ENCODE assay signal across 21 cellular contexts in genomic region chr18:73962251-73962650, GRCh38.
A peak's percentile ranks its signal among the peaks of the same experiment; 100 is the strongest.
DNase-seq lines count a peak whose midpoint lies in the region; ATAC-seq, FAIRE-seq and TF ChIP-seq lines count a peak whose summit lies in the region.
"Had no signal": no experiment of that assay in that cellular context is flagged by ENCODE, and none has a peak within 500 bp of the region (broad histone marks: within the 10 kb centered on the region; RNA-seq: fewer than 3 reads in every experiment).

No MANE protein-coding gene starts in this region.

- no peaks in the 10 kb centered on the region for H3K36me3 ChIP-seq in GM12878 (ENCODE audit: control insufficient read depth in 2 of 2, insufficient read depth in 2 of 2, low read length in 1 of 2)
- H3K36me3 ChIP-seq: breast epithelium, gastroesophageal sphincter, vagina had no signal

- no peak overlapping the region for H3K4me3 Mint-ChIP-seq in stimulated activated naive CD8-positive, alpha-beta T cell treated with anti-CD3 and anti-CD28 coated beads, Interleukin-15, amount 100 ng/mL, for 72 hours
- no peak overlapping the region for H3K4me3 Mint-ChIP-seq in stimulated activated naive B cell treated with anti-CD40 and anti-IgM and Interleukin-4, amounts not matched to agents 10 μg/mL and 1 μg/mL and 100 μg/mL, for 72 hours
- H3K4me3 Mint-ChIP-seq: activated naive CD4-positive, alpha-beta T cell treated with anti-CD3 and anti-CD28 coated beads for 36 hours had no signal

- intact Hi-C loops in GM12878 (cut with micrococcal nuclease; ENCODE audit: unreplicated experiment), result no loop called here

- H3K27ac Mint-ChIP-seq in stimulated activated naive CD8-positive, alpha-beta T cell treated with anti-CD3 and anti-CD28 coated beads, Interleukin-15, amount 100 ng/mL, for 72 hours, result no peak overlapping the region
- no peak overlapping the region for H3K27ac Mint-ChIP-seq in stimulated activated naive B cell treated with anti-CD40 and anti-IgM and Interleukin-4, amounts not matched to agents 10 μg/mL and 1 μg/mL and 100 μg/mL, for 72 hours
- H3K27ac Mint-ChIP-seq: activated naive CD4-positive, alpha-beta T cell treated with anti-CD3 and anti-CD28 coated beads for 36 hours had no signal

- peak; percentile 23 for FAIRE-seq in GM12878 (lab: Jason Lieb, UNC)
- no peak for FAIRE-seq in HTR-8/SVneo (lab: Jason Lieb, UNC)
- FAIRE-seq: A204.1 had no signal

- SMC1A ChIA-PET in GM12878 (lab: Charles Lee; ENCODE audit: uncharacterized antibody, unreplicated experiment), result no interaction called here

- in situ Hi-C loops in GM12878 (cut with MboI), result no loop called here

- DNase-seq in stimulated activated naive CD8-positive, alpha-beta T cell treated with anti-CD3 and anti-CD28 coated beads, Interleukin-15, Interleukin-2, amounts not matched to agents 100 U/mL and 50 U/mL, for 24 hours, result no peak
- no peak for DNase-seq in stimulated activated naive CD8-positive, alpha-beta T cell treated with anti-CD3 and anti-CD28 coated beads, Interleukin-15, amount 100 ng/mL, for 72 hours
- DNase-seq in GM12878 (ENCODE audit: low read depth, low spot score) (no peak), HTR-8/SVneo (ENCODE audit: insufficient read length, low spot score) (no peak)
- DNase-seq in stimulated activated naive B cell treated with anti-CD40 and anti-IgM and Interleukin-4, amounts not matched to agents 10 μg/mL and 1 μg/mL and 100 μg/mL, for 72 hours, result peak; percentile 47
- DNase-seq: activated CD8-positive, alpha-beta memory T cell treated with anti-CD3 and anti-CD28 coated beads, Interleukin-2, amount 50 U/mL, for 4 hours; activated naive CD4-positive, alpha-beta T cell treated with anti-CD3 and anti-CD28 coated beads for 36 hours; mammary epithelial cell; NCI-H526; PC-9; right cardiac atrium; stimulated activated CD4-positive, alpha-beta T cell treated with anti-CD3 and anti-CD28 coated beads, Interleukin-4, amount 100 ng/mL, for 4 hours; SW 1271 had no signal

- POLR2A ChIA-PET in GM12878 (lab: Charles Lee), result no interaction called here

- no peak overlapping the region for H3K27ac ChIP-seq in GM12878 (ENCODE audit: control insufficient read depth, insufficient read depth)
- H3K27ac ChIP-seq: breast epithelium, gastroesophageal sphincter, KMS-11, PC-9, vagina had no signal

- peaks cover 19% of the 10 kb centered on the region for H3K27me3 Mint-ChIP-seq in stimulated activated naive CD8-positive, alpha-beta T cell treated with anti-CD3 and anti-CD28 coated beads, Interleukin-15, amount 100 ng/mL, for 72 hours
- H3K27me3 Mint-ChIP-seq in stimulated activated naive B cell treated with anti-CD40 and anti-IgM and Interleukin-4, amounts not matched to agents 10 μg/mL and 1 μg/mL and 100 μg/mL, for 72 hours, result no peaks in the 10 kb centered on the region

- 27% methylated on average over 3 of the region's 3 CpGs for WGBS in GM12878 (ENCODE audit: insufficient coverage, insufficient replicate concordance, low lambda C conversion rate, missing lambda C conversion rate)

- no peak overlapping the region for H3K4me3 ChIP-seq in GM12878
- H3K4me3 ChIP-seq: breast epithelium, gastroesophageal sphincter, PC-9, vagina had no signal

- H3K27me3 ChIP-seq in GM12878 (replicated peaks in 1 of 2; ENCODE audit: control insufficient read depth in 2 of 2, insufficient read depth in 2 of 2, low read length in 1 of 2), result no peaks in the 10 kb centered on the region
- H3K27me3 ChIP-seq: vagina had no signal

- no TSS peak for BruUV-seq in GM12878 (replicated peaks; lab: Mats Ljungman, UMichigan)

- TF ChIP-seq EP300 in GM12878 (IDR thresholded peaks at IDR 0.05; ENCODE audit: borderline replicate concordance in 1 of 2, control insufficient read depth in 1 of 2, low read depth in 2 of 2, low read length in 2 of 2), result no peak

- no peaks in the 10 kb centered on the region for H3K9me3 ChIP-seq in GM12878 (replicated peaks; ENCODE audit: control insufficient read depth, insufficient read depth, low read length)
- H3K9me3 ChIP-seq: breast epithelium, gastroesophageal sphincter, vagina had no signal

- RAD21 ChIA-PET in GM12878 (lab: Charles Lee; ENCODE audit: unreplicated experiment), result no interaction called here

- TF ChIP-seq CTCF in GM12878 (IDR thresholded peaks at IDR 0.05 in 2 of 3, conservative IDR thresholded peaks at IDR 0.05 in 1 of 3; ENCODE audit: control insufficient read depth in 2 of 3, extremely low read depth in 1 of 3, insufficient read depth in 1 of 3, low read depth in 3 of 3, low read length in 3 of 3), result no peak

- H2AFZ ChIP-seq in GM12878 (ENCODE audit: control insufficient read depth, low read depth, low read length), result no peak overlapping the region
- H2AFZ ChIP-seq: PC-9 had no signal

- no peaks in the 10 kb centered on the region for H3K4me1 Mint-ChIP-seq in stimulated activated naive CD8-positive, alpha-beta T cell treated with anti-CD3 and anti-CD28 coated beads, Interleukin-15, amount 100 ng/mL, for 72 hours
- H3K4me1 Mint-ChIP-seq in stimulated activated naive B cell treated with anti-CD40 and anti-IgM and Interleukin-4, amounts not matched to agents 10 μg/mL and 1 μg/mL and 100 μg/mL, for 72 hours, result peaks cover 16 to 40% of the 10 kb centered on the region in 2 donors

- no peaks in the 10 kb centered on the region for H3K4me1 ChIP-seq in GM12878 (ENCODE audit: control insufficient read depth, insufficient read depth, low read length)
- H3K4me1 ChIP-seq: breast epithelium, gastroesophageal sphincter, vagina had no signal

- H4K20me1 ChIP-seq in GM12878 (ENCODE audit: control insufficient read depth, insufficient read depth), result no peaks in the 10 kb centered on the region

- no peak for TF ChIP-seq POLR2A in GM12878 (IDR thresholded peaks at IDR 0.05; ENCODE audit: low read depth, low read length)

- CTCF ChIA-PET in GM12878 (lab: Yijun Ruan, JAX), result interaction anchor here (1.1 kb wide), 1 partner anchor 378 kb away, joined by 3 read pairs; no protein-coding TSS in a partner anchor

- peaks cover 5 to 7% of the 10 kb centered on the region in 2 donors for H3K9me3 Mint-ChIP-seq in stimulated activated naive CD8-positive, alpha-beta T cell treated with anti-CD3 and anti-CD28 coated beads, Interleukin-15, amount 100 ng/mL, for 72 hours
- H3K9me3 Mint-ChIP-seq in stimulated activated naive B cell treated with anti-CD40 and anti-IgM and Interleukin-4, amounts not matched to agents 10 μg/mL and 1 μg/mL and 100 μg/mL, for 72 hours, result peaks cover 6 to 10% of the 10 kb centered on the region in 2 donors
- H3K9me3 Mint-ChIP-seq: activated naive CD4-positive, alpha-beta T cell treated with anti-CD3 and anti-CD28 coated beads for 36 hours had no signal

- H3K79me2 ChIP-seq in GM12878 (ENCODE audit: control insufficient read depth, insufficient read depth, low read length), result no peaks in the 10 kb centered on the region

- no peak overlapping the region for H3K4me2 ChIP-seq in GM12878 (ENCODE audit: control insufficient read depth, insufficient read depth)
- H3K4me2 ChIP-seq: KMS-11, PC-9 had no signal

- peaks cover 8 to 13% of the 10 kb centered on the region in 2 donors for H3K36me3 Mint-ChIP-seq in stimulated activated naive B cell treated with anti-CD40 and anti-IgM and Interleukin-4, amounts not matched to agents 10 μg/mL and 1 μg/mL and 100 μg/mL, for 72 hours

- no peak for TF ChIP-seq RAD21 in GM12878 (IDR thresholded peaks at IDR 0.05; ENCODE audit: insufficient read depth, low read depth, low read length)

- peak; percentile 36 for ATAC-seq in stimulated activated naive CD8-positive, alpha-beta T cell treated with anti-CD3 and anti-CD28 coated beads, Interleukin-15, Interleukin-2, amounts not matched to agents 100 U/mL and 50 U/mL, for 24 hours
- ATAC-seq in stimulated activated naive CD8-positive, alpha-beta T cell treated with anti-CD3 and anti-CD28 coated beads, Interleukin-15, amount 100 ng/mL, for 72 hours, result no peak
- ATAC-seq in HG02885 (IDR thresholded peaks at IDR 0.05; ENCODE audit: poor library complexity, unreplicated experiment) (peak; percentile 72), GM12878 (peak; percentile 49), HG02642 (IDR thresholded peaks at IDR 0.05; ENCODE audit: poor library complexity, unreplicated experiment) (no peak), GM18511 (IDR thresholded peaks at IDR 0.05; ENCODE audit: unreplicated experiment) (no peak)
- ATAC-seq in stimulated activated naive B cell treated with anti-CD40 and anti-IgM and Interleukin-4, amounts not matched to agents 10 μg/mL and 1 μg/mL and 100 μg/mL, for 72 hours (replicated peaks), result peak; percentile 96 to 98
- ATAC-seq: gastroesophageal sphincter, right cardiac atrium had no signal

- no peak overlapping the region for H3K9ac ChIP-seq in GM12878 (ENCODE audit: control insufficient read depth, insufficient read depth, low read length)
- H3K9ac ChIP-seq: KMS-11 had no signal

TF ChIP-seq in GM12878, 131 proteins besides CTCF, POLR2A, EP300 and RAD21 (continues in another document):
- TF ChIP-seq NKRF (conservative IDR thresholded peaks at IDR 0.05) (no peak), SKIL (IDR thresholded peaks at IDR 0.05; ENCODE audit: low read depth, poor library complexity, severe bottlenecking) (no peak)

Comparison
In these comparisons a context has a peak if more than half of its experiments do, and no peak if none do; other contexts are left out.
1. ATAC-seq: peak in stimulated activated naive CD8-positive, alpha-beta T cell treated with anti-CD3 and anti-CD28 coated beads, Interleukin-15, Interleukin-2, amounts not matched to agents 100 U/mL and 50 U/mL, for 24 hours (single experiment), HG02885 (single experiment), GM12878 (single experiment) and stimulated activated naive B cell treated with anti-CD40 and anti-IgM and Interleukin-4, amounts not matched to agents 10 μg/mL and 1 μg/mL and 100 μg/mL, for 72 hours (2 of 2); none in stimulated activated naive CD8-positive, alpha-beta T cell treated with anti-CD3 and anti-CD28 coated beads, Interleukin-15, amount 100 ng/mL, for 72 hours (single experiment), HG02642 (single experiment) and GM18511 (single experiment).